In the genomic region with DNA sequence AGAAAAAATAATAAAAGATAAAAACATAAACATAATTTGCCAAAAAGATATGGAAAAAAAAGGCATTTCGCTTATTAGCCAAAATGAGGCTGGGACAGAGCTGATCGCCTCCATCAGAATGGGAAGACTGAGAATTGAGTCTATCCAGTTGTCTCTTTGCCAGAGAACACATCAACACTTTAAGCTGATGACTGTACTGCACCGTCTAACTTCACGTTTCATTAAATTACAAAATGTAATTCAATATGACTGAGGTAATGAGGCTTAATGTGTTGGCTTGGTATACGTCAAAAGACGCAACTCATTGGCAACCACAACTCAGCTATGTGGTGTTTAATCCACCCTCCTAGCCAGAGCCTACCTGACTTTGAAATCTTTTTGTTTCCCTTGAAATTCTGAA, we compare ENCODE assay signal across 1 cellular context.
TF ChIP-seq lines count a peak whose summit lies in the region.

No MANE protein-coding gene starts in this region.

TF ChIP-seq in SK-N-SH, 30 proteins besides CTCF, POLR2A, EP300 and RAD21 (continued from another document):
- TF ChIP-seq, protein P1, sequence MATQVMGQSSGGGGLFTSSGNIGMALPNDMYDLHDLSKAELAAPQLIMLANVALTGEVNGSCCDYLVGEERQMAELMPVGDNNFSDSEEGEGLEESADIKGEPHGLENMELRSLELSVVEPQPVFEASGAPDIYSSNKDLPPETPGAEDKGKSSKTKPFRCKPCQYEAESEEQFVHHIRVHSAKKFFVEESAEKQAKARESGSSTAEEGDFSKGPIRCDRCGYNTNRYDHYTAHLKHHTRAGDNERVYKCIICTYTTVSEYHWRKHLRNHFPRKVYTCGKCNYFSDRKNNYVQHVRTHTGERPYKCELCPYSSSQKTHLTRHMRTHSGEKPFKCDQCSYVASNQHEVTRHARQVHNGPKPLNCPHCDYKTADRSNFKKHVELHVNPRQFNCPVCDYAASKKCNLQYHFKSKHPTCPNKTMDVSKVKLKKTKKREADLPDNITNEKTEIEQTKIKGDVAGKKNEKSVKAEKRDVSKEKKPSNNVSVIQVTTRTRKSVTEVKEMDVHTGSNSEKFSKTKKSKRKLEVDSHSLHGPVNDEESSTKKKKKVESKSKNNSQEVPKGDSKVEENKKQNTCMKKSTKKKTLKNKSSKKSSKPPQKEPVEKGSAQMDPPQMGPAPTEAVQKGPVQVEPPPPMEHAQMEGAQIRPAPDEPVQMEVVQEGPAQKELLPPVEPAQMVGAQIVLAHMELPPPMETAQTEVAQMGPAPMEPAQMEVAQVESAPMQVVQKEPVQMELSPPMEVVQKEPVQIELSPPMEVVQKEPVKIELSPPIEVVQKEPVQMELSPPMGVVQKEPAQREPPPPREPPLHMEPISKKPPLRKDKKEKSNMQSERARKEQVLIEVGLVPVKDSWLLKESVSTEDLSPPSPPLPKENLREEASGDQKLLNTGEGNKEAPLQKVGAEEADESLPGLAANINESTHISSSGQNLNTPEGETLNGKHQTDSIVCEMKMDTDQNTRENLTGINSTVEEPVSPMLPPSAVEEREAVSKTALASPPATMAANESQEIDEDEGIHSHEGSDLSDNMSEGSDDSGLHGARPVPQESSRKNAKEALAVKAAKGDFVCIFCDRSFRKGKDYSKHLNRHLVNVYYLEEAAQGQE (IDR thresholded peaks at IDR 0.05; ENCODE audit: low read depth, low read length), result no peak
- TF ChIP-seq, protein P2, sequence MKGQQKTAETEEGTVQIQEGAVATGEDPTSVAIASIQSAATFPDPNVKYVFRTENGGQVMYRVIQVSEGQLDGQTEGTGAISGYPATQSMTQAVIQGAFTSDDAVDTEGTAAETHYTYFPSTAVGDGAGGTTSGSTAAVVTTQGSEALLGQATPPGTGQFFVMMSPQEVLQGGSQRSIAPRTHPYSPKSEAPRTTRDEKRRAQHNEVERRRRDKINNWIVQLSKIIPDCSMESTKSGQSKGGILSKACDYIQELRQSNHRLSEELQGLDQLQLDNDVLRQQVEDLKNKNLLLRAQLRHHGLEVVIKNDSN (IDR thresholded peaks at IDR 0.05; ENCODE audit: borderline replicate concordance, low read depth), result no peak
